ENCODE assay signal across 8 cellular contexts in genomic region chr9:134381671-134382505, GRCh38.
DNase-seq lines count a peak whose midpoint lies in the region; ATAC-seq and TF ChIP-seq lines count a peak whose summit lies in the region.

No MANE protein-coding gene starts in this region.

- no peaks in the 10 kb centered on the region for H4K20me1 ChIP-seq in DOHH2 (ENCODE audit: control insufficient read depth, insufficient read depth, low read depth, low read length)

- TF ChIP-seq CTCF in DOHH2 (IDR thresholded peaks at IDR 0.05; ENCODE audit: low read depth, low read length, poor library complexity, severe bottlenecking) = peak; percentile 57
- TF ChIP-seq CTCF in astrocyte of the spinal cord (IDR thresholded peaks at IDR 0.05; ENCODE audit: low read depth, low read length) = peak; percentile 11

- H3K27me3 ChIP-seq in DOHH2 (ENCODE audit: control insufficient read depth, low read length) (no peaks in the 10 kb centered on the region), mucosa of rectum (ENCODE audit: control insufficient read depth in 2 of 2, insufficient read depth in 2 of 2, low read length in 2 of 2) (no peaks in the 10 kb centered on the region)

- H3K4me1 ChIP-seq in DOHH2 (ENCODE audit: control insufficient read depth, low read length) (no peaks in the 10 kb centered on the region), mucosa of rectum (ENCODE audit: control insufficient read depth in 2 of 2, insufficient read depth in 2 of 2, low read length in 2 of 2) (peaks cover 73% of the 10 kb centered on the region in 2 donors)

- no peaks in the 10 kb centered on the region for H3K36me3 ChIP-seq in DOHH2 (ENCODE audit: control insufficient read depth, low read length)
- no peaks in the 10 kb centered on the region for H3K36me3 ChIP-seq in mucosa of rectum (ENCODE audit: control insufficient read depth in 2 of 2, insufficient read depth in 2 of 2, low read length in 2 of 2)

- H3K4me2 ChIP-seq in DOHH2 (ENCODE audit: low read length) = no peak overlapping the region

- H3K9ac ChIP-seq in mucosa of rectum (ENCODE audit: low read depth in 1 of 2, low read length in 2 of 2) = peak overlapping the region in 1 of 2 donors; percentile 65

- no peaks in the 10 kb centered on the region for H3K79me2 ChIP-seq in DOHH2 (ENCODE audit: control insufficient read depth, low read length)

- H3K27ac ChIP-seq in DOHH2 (ENCODE audit: low read depth, low read length) (no peak overlapping the region), mucosa of rectum (ENCODE audit: low read depth in 2 of 2, low read length in 2 of 2) (peak overlapping the region; percentile 80)

- H3K4me3 ChIP-seq in DOHH2 (ENCODE audit: low read length) (no peak overlapping the region), astrocyte of the spinal cord (ENCODE audit: low read depth, low read length) (no peak overlapping the region), mucosa of rectum (ENCODE audit: low read length in 2 of 2) (peak overlapping the region in 1 of 2 donors; percentile 6)

- no peaks in the 10 kb centered on the region for H3K9me2 ChIP-seq in DOHH2 (replicated peaks; ENCODE audit: control insufficient read depth, low read length)

- H3K9me3 ChIP-seq in DOHH2 (ENCODE audit: control insufficient read depth, insufficient read depth, low read length) = no peaks in the 10 kb centered on the region
- H3K9me3 ChIP-seq in mucosa of rectum (ENCODE audit: control insufficient read depth in 2 of 2, low read length in 2 of 2) = no peaks in the 10 kb centered on the region

- no peak for ATAC-seq in GM18868 (IDR thresholded peaks at IDR 0.05; ENCODE audit: unreplicated experiment)
- ATAC-seq in GM18870 (IDR thresholded peaks at IDR 0.05; ENCODE audit: unreplicated experiment) = no peak

- no peaks in the 10 kb centered on the region for H3F3A ChIP-seq in DOHH2 (ENCODE audit: control insufficient read depth, insufficient read depth)

- DNase-seq in NOMO-1 treated with dmso at 0.1 percent for 144 hours (lab: John Stamatoyannopoulos, UW; ENCODE audit: unreplicated experiment) = peak; percentile 7
- peak; percentile 41 for DNase-seq in astrocyte of the spinal cord (ENCODE audit: low read depth, low spot score)
- DNase-seq in iPS-NIHi11 (ENCODE audit: low spot score) = no peak
- no peak for DNase-seq in NCI-H510A (lab: John Stamatoyannopoulos, UW)

- in situ Hi-C loops in astrocyte of the spinal cord (cut with HindIII; ENCODE audit: low sequenced_read_pairs) = no loop called here

Comparison
In these comparisons a context has a peak if more than half of its experiments do, and no peak if none do; other contexts are left out.
1. DNase-seq: peak in NOMO-1 treated with dmso at 0.1 percent for 144 hours (single experiment) and astrocyte of the spinal cord (single experiment); none in iPS-NIHi11 (single experiment) and NCI-H510A (single experiment).